ENCODE assay signal across 8 cellular contexts in genomic region chr1:30106125-30106524, GRCh38.
A peak's percentile ranks its signal among the peaks of the same experiment; 100 is the strongest.
DNase-seq lines count a peak whose midpoint lies in the region; ATAC-seq and TF ChIP-seq lines count a peak whose summit lies in the region.

No MANE protein-coding gene starts in this region.

- no peak for ATAC-seq in stimulated activated naive CD8-positive, alpha-beta T cell treated with anti-CD3 and anti-CD28 coated beads, Interleukin-15, Interleukin-2, amounts not matched to agents 100 U/mL and 50 U/mL, for 24 hours
- ATAC-seq in stimulated activated naive CD8-positive, alpha-beta T cell treated with anti-CD3 and anti-CD28 coated beads, Interleukin-15, amount 100 ng/mL, for 72 hours = no peak
- ATAC-seq in left ventricle myocardium superior = peak; percentile 48
- no peak for ATAC-seq in HG03175 (IDR thresholded peaks at IDR 0.05; ENCODE audit: unreplicated experiment)

- no peak overlapping the region for H3K27ac Mint-ChIP-seq in stimulated activated naive CD8-positive, alpha-beta T cell treated with anti-CD3 and anti-CD28 coated beads, Interleukin-15, amount 100 ng/mL, for 72 hours

- peak; percentile 54 for TF ChIP-seq CTCF in SK-N-SH (IDR thresholded peaks at IDR 0.05)

- intact Hi-C loops in left ventricle myocardium superior (cut with micrococcal nuclease) = no loop called here

- H3K9me3 Mint-ChIP-seq in stimulated activated naive CD8-positive, alpha-beta T cell treated with anti-CD3 and anti-CD28 coated beads, Interleukin-15, amount 100 ng/mL, for 72 hours = no peaks in the 10 kb centered on the region

- H3K27ac ChIP-seq in SK-N-SH (ENCODE audit: low read depth in 2 of 2, low read length in 1 of 2) = no peak overlapping the region

- no peaks in the 10 kb centered on the region for H3K79me2 ChIP-seq in SK-N-SH (ENCODE audit: insufficient read depth)

- H3K4me2 ChIP-seq in SK-N-SH = no peak overlapping the region

- no peaks in the 10 kb centered on the region for H3K9me2 ChIP-seq in SK-N-SH

- POLR2A ChIA-PET in SK-N-SH (lab: Yijun Ruan, JAX) = no interaction called here

- peaks cover 39% of the 10 kb centered on the region for H3K27me3 Mint-ChIP-seq in stimulated activated naive CD8-positive, alpha-beta T cell treated with anti-CD3 and anti-CD28 coated beads, Interleukin-15, amount 100 ng/mL, for 72 hours

- peaks cover 0 to 23% of the 10 kb centered on the region in 2 experiments; a peak in 3 of 4 replicates for H3K4me1 ChIP-seq in SK-N-SH (ENCODE audit: control insufficient read depth in 1 of 2, insufficient read depth in 2 of 2, low read depth in 1 of 2, low read length in 1 of 2)

- peak overlapping the region in 1 of 2 experiments; percentile 35; a peak in 1 of 4 replicates for H3K4me3 ChIP-seq in SK-N-SH (ENCODE audit: low read depth in 2 of 2, low read length in 1 of 2)

- no peak for TF ChIP-seq EP300 in SK-N-SH (IDR thresholded peaks at IDR 0.05; ENCODE audit: borderline replicate concordance in 1 of 2, low read depth in 1 of 2, low read length in 1 of 2)

- peak; percentile 50 for TF ChIP-seq RAD21 in SK-N-SH (IDR thresholded peaks at IDR 0.05; ENCODE audit: low read length)

- H4K20me1 ChIP-seq in SK-N-SH (ENCODE audit: insufficient read depth) = no peaks in the 10 kb centered on the region

- no peaks in the 10 kb centered on the region for H3K4me1 Mint-ChIP-seq in stimulated activated naive CD8-positive, alpha-beta T cell treated with anti-CD3 and anti-CD28 coated beads, Interleukin-15, amount 100 ng/mL, for 72 hours

- DNase-seq in stimulated activated naive CD8-positive, alpha-beta T cell treated with anti-CD3 and anti-CD28 coated beads, Interleukin-15, Interleukin-2, amounts not matched to agents 100 U/mL and 50 U/mL, for 24 hours = peak; percentile 12
- DNase-seq in stimulated activated naive CD8-positive, alpha-beta T cell treated with anti-CD3 and anti-CD28 coated beads, Interleukin-15, amount 100 ng/mL, for 72 hours = no peak
- DNase-seq in SK-N-SH (peak; percentile 76), left ventricle myocardium superior (peak; percentile 50), cerebellum (ENCODE audit: low spot score) (no peak), activated gamma-delta T cell (lab: John Stamatoyannopoulos, UW) (no peak), cortex of kidney (lab: John Stamatoyannopoulos, UW) (no peak)

- no peak overlapping the region for H2AFZ ChIP-seq in SK-N-SH (ENCODE audit: low read depth)

- WGBS in SK-N-SH (ENCODE audit: low lambda C conversion rate) = 31% methylated on average over 6 of the region's 8 CpGs

- no peaks in the 10 kb centered on the region for H3K27me3 ChIP-seq in SK-N-SH (ENCODE audit: insufficient read depth)

- CTCF ChIA-PET in SK-N-SH (lab: Yijun Ruan, JAX) = interaction anchor here (0.8 to 2.4 kb wide), 7 partner anchors 14 to 313 kb away, joined by 3 to 10 read pairs (median 3); no protein-coding TSS in a partner anchor

- no peaks in the 10 kb centered on the region for H3F3A ChIP-seq in SK-N-SH (replicated peaks; ENCODE audit: insufficient read depth)

- H3K9ac ChIP-seq in SK-N-SH = no peak overlapping the region

- no peaks in the 10 kb centered on the region for H3K9me3 ChIP-seq in SK-N-SH

- H3K4me3 Mint-ChIP-seq in stimulated activated naive CD8-positive, alpha-beta T cell treated with anti-CD3 and anti-CD28 coated beads, Interleukin-15, amount 100 ng/mL, for 72 hours = no peak overlapping the region

- no peaks in the 10 kb centered on the region for H3K36me3 ChIP-seq in SK-N-SH (replicated peaks in 1 of 2; ENCODE audit: control insufficient read depth in 1 of 2, insufficient read depth in 2 of 2, low read length in 1 of 2)

TF ChIP-seq in SK-N-SH, 30 proteins besides CTCF, POLR2A, EP300 and RAD21:
- no peak for TF ChIP-seq NFIC (IDR thresholded peaks at IDR 0.05; ENCODE audit: borderline replicate concordance)
- TF ChIP-seq USF1 (IDR thresholded peaks at IDR 0.05; ENCODE audit: borderline replicate concordance, low read depth) = no peak
- peak; percentile 49 for TF ChIP-seq SMC3 (IDR thresholded peaks at IDR 0.05; ENCODE audit: low read depth, low read length)
- no peak for TF ChIP-seq REST (IDR thresholded peaks at IDR 0.05; ENCODE audit: low read depth, low read length)

Comparison
In these comparisons a context has a peak if more than half of its experiments do, and no peak if none do; other contexts are left out.
1. DNase-seq: peak in stimulated activated naive CD8-positive, alpha-beta T cell treated with anti-CD3 and anti-CD28 coated beads, Interleukin-15, Interleukin-2, amounts not matched to agents 100 U/mL and 50 U/mL, for 24 hours (single experiment), SK-N-SH (single experiment) and left ventricle myocardium superior (single experiment); none in stimulated activated naive CD8-positive, alpha-beta T cell treated with anti-CD3 and anti-CD28 coated beads, Interleukin-15, amount 100 ng/mL, for 72 hours (0 of 2), cerebellum (single experiment), activated gamma-delta T cell (single experiment) and cortex of kidney (single experiment).